ENCODE assay signal across 8 cellular contexts in genomic region chr6:56542367-56543331, GRCh38.
DNase-seq lines count a peak whose midpoint lies in the region; ATAC-seq and TF ChIP-seq lines count a peak whose summit lies in the region.

No MANE protein-coding gene starts in this region.

- TF ChIP-seq CTCF in body of pancreas (IDR thresholded peaks at IDR 0.05) (peak in 4 of 7 experiments; percentile 38 to 58 (median 49)), retinal pigment epithelial cell (conservative IDR thresholded peaks at IDR 0.05; ENCODE audit: low read depth, low read length) (peak; percentile 27)

- H3K4me3 ChIP-seq in body of pancreas (peak overlapping the region; percentile 36 to 43), retinal pigment epithelial cell (ENCODE audit: low read length) (peak overlapping the region; percentile 71)

- DNase-seq in NCI-H1436 treated with DMSO at 0.1 percent for 48 hours (lab: John Stamatoyannopoulos, UW): peak; percentile 82
- peak; percentile 2 for DNase-seq in T-helper 22 cell (ENCODE audit: low read depth)
- DNase-seq in body of pancreas: peak; percentile 94 to 97 (median 96)
- DNase-seq in iPS DF 4.7 (ENCODE audit: extremely low read depth, low spot score): peak; percentile 85
- DNase-seq in retinal pigment epithelial cell (ENCODE audit: low read depth): peak; percentile 93
- no peak for DNase-seq in NK-92 treated with Interleukin-12 subunit alpha and Interleukin-12 subunit beta, amount 100 ng/mL, for 24 hours (lab: John Stamatoyannopoulos, UW)

- intact Hi-C loops in body of pancreas (cut with DNase I): no loop called here

- 0 to 1% methylated on average over 35 to 50 of the region's 50 CpGs for WGBS in body of pancreas, 2 donors

- no peaks in the 10 kb centered on the region for H3K27me3 ChIP-seq in body of pancreas

- ATAC-seq in GM18499 (IDR thresholded peaks at IDR 0.05; ENCODE audit: insufficient read depth, unreplicated experiment) (peak; percentile 93), HG02870 (IDR thresholded peaks at IDR 0.05; ENCODE audit: unreplicated experiment) (peak; percentile 94), body of pancreas (peak; percentile 95)

- no peaks in the 10 kb centered on the region for H3K36me3 ChIP-seq in body of pancreas (replicated peaks in 1 of 2; ENCODE audit: insufficient read depth in 1 of 2, low read depth in 2 of 2)

- H3K4me1 ChIP-seq in body of pancreas: peaks cover 27% of the 10 kb centered on the region

- no peaks in the 10 kb centered on the region for H3K9me3 ChIP-seq in body of pancreas

- peak; percentile 95 to 99 (median 99) for TF ChIP-seq POLR2A in body of pancreas (IDR thresholded peaks at IDR 0.05)

- peak overlapping the region; percentile 91 to 99 (median 98) for H3K27ac ChIP-seq in body of pancreas
